9 cellular contexts compared by ENCODE assay signal in genomic region chr21:38661296-38662223, GRCh38.
DNase-seq lines count a peak whose midpoint lies in the region; ATAC-seq lines count a peak whose summit lies in the region.
"Had no signal": no experiment of that assay in that cellular context is flagged by ENCODE, and none has a peak within 500 bp of the region (broad histone marks: within the 10 kb centered on the region; RNA-seq: fewer than 3 reads in every experiment).

No MANE protein-coding gene starts in this region.

- peak overlapping the region; percentile 71 for H3K4me3 Mint-ChIP-seq in activated CD4-positive, alpha-beta T cell treated with anti-CD3 and anti-CD28 coated beads, Interleukin-2, amount 10 ng/mL, durations not matched to agents 24 days and 14 days
- peak overlapping the region; percentile 61 for H3K4me3 Mint-ChIP-seq in activated T-helper 2 cell treated with anti-CD3 and anti-CD28 coated beads, Interferon-gamma antibody, Interleukin-2, Interleukin-4, amounts not matched to agents 10 μg/mL and 5 μg/mL and 100 μg/mL, durations not matched to agents 14 hours and 24 hours and 36 hours (ENCODE audit: low read depth)

- H3K4me1 Mint-ChIP-seq in activated CD4-positive, alpha-beta T cell treated with anti-CD3 and anti-CD28 coated beads, Interleukin-2, amount 10 ng/mL, durations not matched to agents 24 days and 14 days, result peaks cover 8% of the 10 kb centered on the region
- peaks cover 6% of the 10 kb centered on the region for H3K4me1 Mint-ChIP-seq in activated T-helper 2 cell treated with anti-CD3 and anti-CD28 coated beads, Interferon-gamma antibody, Interleukin-2, Interleukin-4, amounts not matched to agents 10 μg/mL and 5 μg/mL and 100 μg/mL, durations not matched to agents 14 hours and 24 hours and 36 hours (ENCODE audit: low read depth)

- peaks cover 2% of the 10 kb centered on the region for H3K36me3 Mint-ChIP-seq in activated CD4-positive, alpha-beta T cell treated with anti-CD3 and anti-CD28 coated beads, Interleukin-2, amount 10 ng/mL, durations not matched to agents 24 days and 14 days (ENCODE audit: low read depth)
- no peaks in the 10 kb centered on the region for H3K36me3 Mint-ChIP-seq in activated T-helper 2 cell treated with anti-CD3 and anti-CD28 coated beads, Interferon-gamma antibody, Interleukin-2, Interleukin-4, amounts not matched to agents 10 μg/mL and 5 μg/mL and 100 μg/mL, durations not matched to agents 14 hours and 24 hours and 36 hours (ENCODE audit: low read depth)

- 3% methylated on average over 57 of the region's 57 CpGs for WGBS in right cardiac atrium

- no peaks in the 10 kb centered on the region for H3K27me3 ChIP-seq in right cardiac atrium (ENCODE audit: control insufficient read depth, insufficient read depth)

- H3K27me3 Mint-ChIP-seq in activated CD4-positive, alpha-beta T cell treated with anti-CD3 and anti-CD28 coated beads, Interleukin-2, amount 10 ng/mL, durations not matched to agents 24 days and 14 days, result peaks cover 67% of the 10 kb centered on the region
- H3K27me3 Mint-ChIP-seq in activated T-helper 2 cell treated with anti-CD3 and anti-CD28 coated beads, Interferon-gamma antibody, Interleukin-2, Interleukin-4, amounts not matched to agents 10 μg/mL and 5 μg/mL and 100 μg/mL, durations not matched to agents 14 hours and 24 hours and 36 hours (ENCODE audit: low read depth), result peaks cover 69% of the 10 kb centered on the region

- in situ Hi-C loops in ACHN (cut with HindIII; ENCODE audit: low pct_ligation_motif_present, low pct_unique_long_range_greater_than_20kb, low sequenced_read_pairs), result no loop called here

- peak; percentile 79 to 84 for ATAC-seq in right cardiac atrium

- peak overlapping the region; percentile 49 for H3K4me3 ChIP-seq in right cardiac atrium (ENCODE audit: low read length)
- peak overlapping the region; percentile 36 for H3K4me3 ChIP-seq in skeletal muscle cell (ENCODE audit: low read depth, low read length)

- intact Hi-C loops in activated CD4-positive, alpha-beta T cell treated with anti-CD3 and anti-CD28 coated beads, Interleukin-2, amount 10 ng/mL, durations not matched to agents 24 days and 14 days (cut with micrococcal nuclease), result no loop called here
- intact Hi-C loops in activated T-helper 2 cell treated with anti-CD3 and anti-CD28 coated beads, Interferon-gamma antibody, Interleukin-2, Interleukin-4, amounts not matched to agents 10 μg/mL and 5 μg/mL and 100 μg/mL, durations not matched to agents 14 hours and 24 hours and 36 hours (cut with micrococcal nuclease), result loop anchor here (5.0 to 10.0 kb wide), 2 partner anchors 154 to 473 kb away; no protein-coding TSS in a partner anchor
- intact Hi-C loops in right cardiac atrium (cut with DNase I), result no loop called here

- no peak overlapping the region for H3K27ac Mint-ChIP-seq in activated CD4-positive, alpha-beta T cell treated with anti-CD3 and anti-CD28 coated beads, Interleukin-2, amount 10 ng/mL, durations not matched to agents 24 days and 14 days
- no peak overlapping the region for H3K27ac Mint-ChIP-seq in activated T-helper 2 cell treated with anti-CD3 and anti-CD28 coated beads, Interferon-gamma antibody, Interleukin-2, Interleukin-4, amounts not matched to agents 10 μg/mL and 5 μg/mL and 100 μg/mL, durations not matched to agents 14 hours and 24 hours and 36 hours

- H3K4me1 ChIP-seq in right cardiac atrium (ENCODE audit: control insufficient read depth, insufficient read depth, low read length), result peaks cover 3% of the 10 kb centered on the region

- DNase-seq in activated CD4-positive, alpha-beta T cell treated with anti-CD3 and anti-CD28 coated beads, Interleukin-2, amount 10 ng/mL, durations not matched to agents 24 days and 14 days, result peak; percentile 58
- no peak for DNase-seq in activated CD4-positive, alpha-beta T cell treated with anti-CD3 and anti-CD28 coated beads, Interleukin-2, amount 50 U/mL, for 4 hours
- DNase-seq in activated T-helper 2 cell treated with anti-CD3 and anti-CD28 coated beads, Interferon-gamma antibody, Interleukin-2, Interleukin-4, amounts not matched to agents 10 μg/mL and 5 μg/mL and 100 μg/mL, durations not matched to agents 14 hours and 24 hours and 36 hours (ENCODE audit: low spot score), result no peak
- DNase-seq in right cardiac atrium (peak; percentile 49 to 76 (median 74)), skeletal muscle cell (ENCODE audit: low read depth) (no peak), ACHN (no peak), T1000 (lab: John Stamatoyannopoulos, UW) (no peak)
- DNase-seq in central memory CD4-positive, alpha-beta T cell, result no peak
- DNase-seq: DND-41 had no signal

- H3K9me3 ChIP-seq in right cardiac atrium (ENCODE audit: control insufficient read depth, low read length), result no peaks in the 10 kb centered on the region

- H3K9me3 Mint-ChIP-seq in activated CD4-positive, alpha-beta T cell treated with anti-CD3 and anti-CD28 coated beads, Interleukin-2, amount 10 ng/mL, durations not matched to agents 24 days and 14 days, result no peaks in the 10 kb centered on the region
- no peaks in the 10 kb centered on the region for H3K9me3 Mint-ChIP-seq in activated T-helper 2 cell treated with anti-CD3 and anti-CD28 coated beads, Interferon-gamma antibody, Interleukin-2, Interleukin-4, amounts not matched to agents 10 μg/mL and 5 μg/mL and 100 μg/mL, durations not matched to agents 14 hours and 24 hours and 36 hours

- H3K27ac ChIP-seq in right cardiac atrium (ENCODE audit: low read length), result no peak overlapping the region

Comparison
In these comparisons a context has a peak if more than half of its experiments do, and no peak if none do; other contexts are left out.
1. DNase-seq: peak in activated CD4-positive, alpha-beta T cell treated with anti-CD3 and anti-CD28 coated beads, Interleukin-2, amount 10 ng/mL, durations not matched to agents 24 days and 14 days (single experiment) and right cardiac atrium (3 of 3); none in activated CD4-positive, alpha-beta T cell treated with anti-CD3 and anti-CD28 coated beads, Interleukin-2, amount 50 U/mL, for 4 hours (0 of 2), activated T-helper 2 cell treated with anti-CD3 and anti-CD28 coated beads, Interferon-gamma antibody, Interleukin-2, Interleukin-4, amounts not matched to agents 10 μg/mL and 5 μg/mL and 100 μg/mL, durations not matched to agents 14 hours and 24 hours and 36 hours (single experiment), skeletal muscle cell (single experiment), ACHN (single experiment), T1000 (single experiment) and central memory CD4-positive, alpha-beta T cell (single experiment).